15 cellular contexts compared by ENCODE assay signal in genomic region chr1:66769512-66770229, GRCh38. TPM values are rescaled to one million over a fixed set of nuclear protein-coding genes. Genes with fewer than 3 reads are reported as not detected.
A peak's percentile ranks its signal among the peaks of the same experiment; 100 is the strongest.
DNase-seq lines count a peak whose midpoint lies in the region; ATAC-seq and TF ChIP-seq lines count a peak whose summit lies in the region.
"Had no signal": no experiment of that assay in that cellular context is flagged by ENCODE, and none has a peak within 500 bp of the region (broad histone marks: within the 10 kb centered on the region; RNA-seq: fewer than 3 reads in every experiment).

No MANE protein-coding gene starts in this region.

- H3K36me3 ChIP-seq in GM23248 (ENCODE audit: low read depth): no peaks in the 10 kb centered on the region
- no peaks in the 10 kb centered on the region for H3K36me3 ChIP-seq in PC-3 (ENCODE audit: low read depth, low read length)
- H3K36me3 ChIP-seq: esophagus muscularis mucosa had no signal

- WGBS in GM23248 (ENCODE audit: low coverage in 1 of 2, low lambda C conversion rate in 2 of 2, missing lambda C conversion rate in 2 of 2), 2 experiments: 94% methylated on average over 7 of the region's 7 CpGs

- H3F3A ChIP-seq in GM23248 (ENCODE audit: insufficient read depth) (no peaks in the 10 kb centered on the region), PC-3 (ENCODE audit: low read length, unreplicated experiment) (no peaks in the 10 kb centered on the region)

- H3K4me3 Mint-ChIP-seq in CD4-positive, alpha-beta T cell: peak overlapping the region; percentile 84
- H3K4me3 Mint-ChIP-seq: H9 had no signal

- TF ChIP-seq CTCF in CD4-positive, alpha-beta T cell (IDR thresholded peaks at IDR 0.05): no peak
- TF ChIP-seq CTCF in PC-3 (conservative IDR thresholded peaks at IDR 0.05; ENCODE audit: low read depth, low read length): no peak

- H4K20me1 ChIP-seq in GM23248 (ENCODE audit: insufficient read depth) (no peaks in the 10 kb centered on the region), PC-3 (ENCODE audit: low read length) (no peaks in the 10 kb centered on the region)

- peak overlapping the region; percentile 10; the same call in 1 of the 2 replicates for H2AFZ ChIP-seq in GM23248
- H2AFZ ChIP-seq in PC-3 (ENCODE audit: low read length): 0 out of 2 replicates have a peak overlapping the region, but pooled peaks have one; percentile 51

- H3K4me3 ChIP-seq in GM23248 (no peak overlapping the region), PC-3 (ENCODE audit: low read length) (peak overlapping the region; percentile 23; the same call in 1 of the 2 replicates)
- H3K4me3 ChIP-seq: esophagus muscularis mucosa had no signal

- no peak overlapping the region for H3K27ac ChIP-seq in CD4-positive, alpha-beta T cell (ENCODE audit: low read depth, low read length)
- no peak overlapping the region for H3K27ac ChIP-seq in GM23248
- no peak overlapping the region for H3K27ac ChIP-seq in PC-3 (ENCODE audit: low read length)
- H3K27ac ChIP-seq: esophagus muscularis mucosa had no signal

- H3K4me1 ChIP-seq in GM23248 (ENCODE audit: insufficient read depth): no peaks in the 10 kb centered on the region
- no peaks in the 10 kb centered on the region for H3K4me1 ChIP-seq in PC-3 (ENCODE audit: insufficient read depth, low read length)

- H3K27ac Mint-ChIP-seq in CD4-positive, alpha-beta T cell: peak overlapping the region; percentile 50
- H3K27ac Mint-ChIP-seq: H9 had no signal

- no peaks in the 10 kb centered on the region for H3K27me3 Mint-ChIP-seq in CD4-positive, alpha-beta T cell

- H3K4me1 Mint-ChIP-seq in CD4-positive, alpha-beta T cell (ENCODE audit: low read depth): peaks cover 25% of the 10 kb centered on the region

- in situ Hi-C loops in GM23248 (cut with MboI): no loop called here

- POLR2A ChIA-PET in CD4-positive, alpha-beta T cell (lab: Charles Lee): interaction anchor here (0.6 to 1.7 kb wide), 8 partner anchors 19 to 602 kb away, joined by 3 to 15 read pairs (median 4); partner anchors contain the start of genes DNAI4 and MIER1
- POLR2A ChIA-PET in PC-3 (lab: Charles Lee; ENCODE audit: unreplicated experiment): no interaction called here

- H3K9me2 ChIP-seq in GM23248 (ENCODE audit: insufficient read depth) (no peaks in the 10 kb centered on the region), PC-3 (replicated peaks; ENCODE audit: low read length) (no peaks in the 10 kb centered on the region)

- peak; percentile 68 for ATAC-seq in CD4-positive, alpha-beta T cell (ENCODE audit: poor library complexity)
- no peak for ATAC-seq in PC-3
- no peak for ATAC-seq in GM21360 (IDR thresholded peaks at IDR 0.05; ENCODE audit: unreplicated experiment)
- no peak for ATAC-seq in HG03025 (IDR thresholded peaks at IDR 0.05; ENCODE audit: low FRiP score, unreplicated experiment)
- ATAC-seq in GM18502 (IDR thresholded peaks at IDR 0.05; ENCODE audit: poor library complexity, unreplicated experiment): no peak

- no peaks in the 10 kb centered on the region for H3K27me3 ChIP-seq in CD4-positive, alpha-beta T cell (ENCODE audit: control insufficient read depth, insufficient read depth, low read length)
- H3K27me3 ChIP-seq in GM23248 (replicated peaks; ENCODE audit: insufficient read depth): no peaks in the 10 kb centered on the region
- no peaks in the 10 kb centered on the region for H3K27me3 ChIP-seq in PC-3 (ENCODE audit: low read length)
- H3K27me3 ChIP-seq: esophagus muscularis mucosa had no signal

- intact Hi-C loops in CD4-positive, alpha-beta T cell (cut with DNase I, micrococcal nuclease): loop anchor here (5.0 to 10.0 kb wide), 8 partner anchors 65 to 985 kb away; partner anchors contain the start of genes DNAI4 (in 1 of the 2) and MIER1 (in 1 of the 2)
- intact Hi-C loops in PC-3 (cut with micrococcal nuclease): loop anchor here (5.0 to 10.0 kb wide), 2 partner anchors 163 to 735 kb away; no protein-coding TSS in a partner anchor

- no peak overlapping the region for H3K4me2 ChIP-seq in GM23248 (ENCODE audit: unreplicated experiment)
- peak overlapping the region; percentile 66 for H3K4me2 ChIP-seq in PC-3 (ENCODE audit: low read length)

- no peaks in the 10 kb centered on the region for H3K79me2 ChIP-seq in GM23248 (ENCODE audit: insufficient read depth)
- H3K79me2 ChIP-seq in PC-3 (ENCODE audit: low read length): no peaks in the 10 kb centered on the region

- no TSS peak for BruUV-seq in PC-3 (replicated peaks; lab: Mats Ljungman, UMichigan)

- no peaks in the 10 kb centered on the region for H3K9me3 ChIP-seq in CD4-positive, alpha-beta T cell (ENCODE audit: control insufficient read depth, low read length)
- H3K9me3 ChIP-seq in GM23248 (ENCODE audit: low read depth) (no peaks in the 10 kb centered on the region), PC-3 (ENCODE audit: low read length) (no peaks in the 10 kb centered on the region)
- H3K9me3 ChIP-seq: esophagus muscularis mucosa had no signal

- DNase-seq in CD4-positive, alpha-beta T cell: no peak
- DNase-seq in GM23248 (no peak), PC-3 (no peak), C1 segment of cervical spinal cord (lab: John Stamatoyannopoulos, UW) (no peak)
- DNase-seq in central memory CD4-positive, alpha-beta T cell: peak; percentile 39
- DNase-seq: activated gamma-delta T cell, COR-L47, H9, midbrain, retina had no signal

- no peak overlapping the region for H3K9ac ChIP-seq in GM23248
- no peak overlapping the region for H3K9ac ChIP-seq in PC-3 (ENCODE audit: low read length)

- H3K36me3 Mint-ChIP-seq in CD4-positive, alpha-beta T cell (ENCODE audit: low read depth): no peaks in the 10 kb centered on the region

- no peaks in the 10 kb centered on the region for H3K9me3 Mint-ChIP-seq in CD4-positive, alpha-beta T cell
- H3K9me3 Mint-ChIP-seq: H9 had no signal

- CTCF ChIA-PET in CD4-positive, alpha-beta T cell (lab: Charles Lee): no interaction called here
- CTCF ChIA-PET in PC-3 (lab: Charles Lee): no interaction called here

RNA-seq across cellular contexts. Expression of gene DYNLT5, which starts 17.4 kb away (rescaled TPM):
- total RNA-seq in CD4-positive, alpha-beta T cell: not detected
- total RNA-seq in GM23248 (2014; rRNA removed; shearing (Covaris generic)): 2.3 and 5.8 TPM in 2 replicates
- polyA plus RNA-seq in GM23248 (2016; fragmentation: Nextera tagmentation; extraction: Ambion mirVana): 1.7 and 3.0 TPM in 2 replicates
- total RNA-seq in PC-3 (2014; rRNA removed): not detected in 2 replicates
- total RNA-seq: chondrocyte had no signal

RNA-seq across cellular contexts. Expression of gene INSL5, which starts 31.4 kb away (rescaled TPM):
- total RNA-seq in CD4-positive, alpha-beta T cell: not detected
- not detected in 2 replicates for total RNA-seq in GM23248 (2014; rRNA removed; shearing (Covaris generic))
- polyA plus RNA-seq in GM23248 (2016; fragmentation: Nextera tagmentation; extraction: Ambion mirVana): not detected in 2 replicates
- total RNA-seq in PC-3 (2014; rRNA removed): not detected in 2 replicates
- total RNA-seq: chondrocyte, esophagus muscularis mucosa, H9 had no signal
